In the genomic region with DNA sequence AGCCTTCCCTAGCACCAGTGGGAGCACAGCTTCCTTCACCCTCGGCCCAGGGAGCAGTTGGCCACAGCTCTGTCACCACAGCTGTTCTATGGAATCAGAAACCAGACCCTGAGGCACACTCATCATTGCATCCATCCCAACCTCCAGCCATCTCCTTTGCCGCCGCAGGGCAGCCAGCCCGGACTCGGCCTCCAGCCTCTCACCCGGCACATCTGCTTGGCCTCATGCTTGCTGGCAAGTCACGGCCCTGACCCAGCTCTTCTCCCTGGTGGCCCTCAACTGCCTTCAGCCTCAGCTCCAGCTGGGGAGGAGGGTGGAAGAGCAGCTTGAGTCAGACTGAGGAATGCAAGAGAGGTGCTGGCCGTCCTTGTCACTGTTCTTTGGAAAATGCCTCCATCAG, we compare ENCODE assay signal across 16 cellular contexts. TPM values are rescaled to one million over a fixed set of nuclear protein-coding genes. Genes with fewer than 3 reads are reported as not detected.
DNase-seq lines count a peak whose midpoint lies in the region; ATAC-seq and TF ChIP-seq lines count a peak whose summit lies in the region.
"Had no signal": no experiment of that assay in that cellular context is flagged by ENCODE, and none has a peak within 500 bp of the region (broad histone marks: within the 10 kb centered on the region; RNA-seq: fewer than 3 reads in every experiment).

No MANE protein-coding gene starts in this region.

- H2BK5ac ChIP-seq in IMR-90 (ENCODE audit: low read depth, low read length, poor library complexity, severe bottlenecking): peak overlapping the region; percentile 1

- H4K5ac ChIP-seq in IMR-90 (ENCODE audit: low read depth, low read length): no peak overlapping the region

- no peak for TF ChIP-seq RAD21 in IMR-90 (IDR thresholded peaks at IDR 0.05; ENCODE audit: low read length)

- no peak overlapping the region for H3K56ac ChIP-seq in IMR-90 (ENCODE audit: extremely low read depth, insufficient read depth, low read length)

- no peak overlapping the region for H2BK120ac ChIP-seq in IMR-90 (ENCODE audit: low read depth, low read length)

- H3K9me1 ChIP-seq in IMR-90 (ENCODE audit: insufficient read depth, low read length): peaks cover 5% of the 10 kb centered on the region; the same call in 1 of the 2 replicates

- intact Hi-C loops in IMR-90 (cut with micrococcal nuclease) (no loop called here), PC-3 (cut with micrococcal nuclease) (no loop called here)

- H3K79me2 ChIP-seq in fibroblast of lung (ENCODE audit: control insufficient read depth, insufficient read depth, low read length) (no peaks in the 10 kb centered on the region), PC-3 (ENCODE audit: low read length) (no peaks in the 10 kb centered on the region)

- no peak overlapping the region for H3K4me3 Mint-ChIP-seq in stimulated activated naive B cell treated with anti-CD40 and anti-IgM and Interleukin-4, amounts not matched to agents 10 μg/mL and 1 μg/mL and 100 μg/mL, for 72 hours
- H3K4me3 Mint-ChIP-seq: effector memory CD8-positive, alpha-beta T cell had no signal

- H3K9ac ChIP-seq in IMR-90 (ENCODE audit: low read depth, low read length): no peak overlapping the region
- H3K9ac ChIP-seq in fibroblast of lung (ENCODE audit: insufficient read depth, low read length): no peak overlapping the region
- no peak overlapping the region for H3K9ac ChIP-seq in PC-3 (ENCODE audit: low read length)

- H3K36me3 Mint-ChIP-seq in stimulated activated naive B cell treated with anti-CD40 and anti-IgM and Interleukin-4, amounts not matched to agents 10 μg/mL and 1 μg/mL and 100 μg/mL, for 72 hours: no peaks in the 10 kb centered on the region
- H3K36me3 Mint-ChIP-seq: brain had no signal

- WGBS in IMR-90 (ENCODE audit: extremely low coverage in 2 of 2, insufficient read length in 1 of 2), 2 experiments: 21% methylated on average over 2 of the region's 8 CpGs; no CpG with 5 or more reads in 1 of the 2 experiments

- no peak overlapping the region for H2AK5ac ChIP-seq in IMR-90 (ENCODE audit: low read depth, low read length)

- no peaks in the 10 kb centered on the region for H3K9me3 ChIP-seq in IMR-90 (ENCODE audit: control insufficient read depth, insufficient read depth, low read length)
- H3K9me3 ChIP-seq in fibroblast of lung (ENCODE audit: control insufficient read depth, insufficient read depth, low read depth, low read length): no peaks in the 10 kb centered on the region
- no peaks in the 10 kb centered on the region for H3K9me3 ChIP-seq in PC-3 (ENCODE audit: low read length)
- H3K9me3 ChIP-seq: thoracic aorta had no signal

- in situ Hi-C loops in IMR-90 (cut with MboI; ENCODE audit: low sequenced_read_pairs): loop anchor here (25.0 kb wide), 1 partner anchor 580 kb away; a partner anchor contains a TSS

- dilution Hi-C loops in IMR-90 (cut with HindIII; ENCODE audit: low sequenced_read_pairs, unreplicated experiment): no loop called here

- H3K4me1 Mint-ChIP-seq in stimulated activated naive B cell treated with anti-CD40 and anti-IgM and Interleukin-4, amounts not matched to agents 10 μg/mL and 1 μg/mL and 100 μg/mL, for 72 hours: peaks cover 4 to 23% of the 10 kb centered on the region in 2 donors

- H3K27me3 ChIP-seq in IMR-90 (ENCODE audit: control insufficient read depth, insufficient read depth, low read length): peaks cover 16% of the 10 kb centered on the region
- peaks cover 6% of the 10 kb centered on the region for H3K27me3 ChIP-seq in fibroblast of lung (ENCODE audit: control insufficient read depth, insufficient read depth, low read length)
- H3K27me3 ChIP-seq in PC-3 (ENCODE audit: low read length): no peaks in the 10 kb centered on the region

- no peak overlapping the region for H4K8ac ChIP-seq in IMR-90 (ENCODE audit: low read depth in 2 of 2, low read length in 2 of 2)

- H2AFZ ChIP-seq in IMR-90 (replicated peaks; ENCODE audit: low read length, poor library complexity): peak overlapping the region; percentile 82
- H2AFZ ChIP-seq in fibroblast of lung (ENCODE audit: low read length): no peak overlapping the region
- no peak overlapping the region for H2AFZ ChIP-seq in PC-3 (ENCODE audit: low read length)

- H2BK15ac ChIP-seq in IMR-90 (ENCODE audit: low read depth, low read length): no peak overlapping the region

- no peaks in the 10 kb centered on the region for H3K79me1 ChIP-seq in IMR-90 (ENCODE audit: low read depth in 1 of 2, low read length in 2 of 2)

- no peak overlapping the region for H3K4me3 ChIP-seq in IMR-90 (ENCODE audit: insufficient read depth, low read depth, low read length)
- H3K4me3 ChIP-seq in fibroblast of lung (replicated peaks in 1 of 4; ENCODE audit: control extremely low read depth in 1 of 4, insufficient read depth in 1 of 4, low read depth in 3 of 4, low read length in 4 of 4): no peak overlapping the region
- no peak overlapping the region for H3K4me3 ChIP-seq in PC-3 (ENCODE audit: low read length)
- H3K4me3 ChIP-seq: lung, thoracic aorta had no signal

- H3K9me2 ChIP-seq in PC-3 (replicated peaks; ENCODE audit: low read length): no peaks in the 10 kb centered on the region

- BruUV-seq in IMR-90 (replicated peaks; lab: Mats Ljungman, UMichigan): no TSS peak
- BruUV-seq in PC-3 (replicated peaks; lab: Mats Ljungman, UMichigan): no TSS peak

- H3K4me2 ChIP-seq in IMR-90 (ENCODE audit: low read depth, low read length): no peak overlapping the region
- H3K4me2 ChIP-seq in fibroblast of lung (ENCODE audit: extremely low read depth, insufficient read depth, low read length): no peak overlapping the region
- H3K4me2 ChIP-seq in PC-3 (ENCODE audit: low read length): no peak overlapping the region

- no peak overlapping the region for H2BK20ac ChIP-seq in IMR-90 (ENCODE audit: low read depth, low read length)

- no peak overlapping the region for H3K18ac ChIP-seq in IMR-90 (ENCODE audit: low read depth, low read length)

- TF ChIP-seq CTCF in IMR-90 (conservative IDR thresholded peaks at IDR 0.05; ENCODE audit: low read depth, low read length) (no peak), fibroblast of lung (conservative IDR thresholded peaks at IDR 0.05 in 1 of 2, IDR thresholded peaks at IDR 0.05 in 1 of 2; ENCODE audit: low read depth in 1 of 2, low read length in 2 of 2) (no peak), PC-3 (conservative IDR thresholded peaks at IDR 0.05; ENCODE audit: low read depth, low read length) (no peak)

- H3K4ac ChIP-seq in IMR-90 (ENCODE audit: low read depth, low read length): no peak overlapping the region; the same call in 1 of the 2 replicates

- H3F3A ChIP-seq in PC-3 (ENCODE audit: low read length, unreplicated experiment): no peaks in the 10 kb centered on the region

- H3K36me3 ChIP-seq in IMR-90 (ENCODE audit: control insufficient read depth, insufficient read depth, low read length): no peaks in the 10 kb centered on the region
- no peaks in the 10 kb centered on the region for H3K36me3 ChIP-seq in fibroblast of lung (ENCODE audit: control insufficient read depth, insufficient read depth, low read length)
- no peaks in the 10 kb centered on the region for H3K36me3 ChIP-seq in PC-3 (ENCODE audit: low read depth, low read length)
- H3K36me3 ChIP-seq: thoracic aorta had no signal

- H3K27me3 Mint-ChIP-seq in stimulated activated naive B cell treated with anti-CD40 and anti-IgM and Interleukin-4, amounts not matched to agents 10 μg/mL and 1 μg/mL and 100 μg/mL, for 72 hours: peaks cover 35 to 47% of the 10 kb centered on the region in 2 donors

- H3K23ac ChIP-seq in IMR-90 (ENCODE audit: low read depth, low read length): no peak overlapping the region

- peaks cover 22% of the 10 kb centered on the region for H3K4me1 ChIP-seq in IMR-90 (ENCODE audit: control insufficient read depth, insufficient read depth, low read length)
- peaks cover 18% of the 10 kb centered on the region for H3K4me1 ChIP-seq in fibroblast of lung (ENCODE audit: control insufficient read depth, extremely low read depth, insufficient read depth, low read length)
- H3K4me1 ChIP-seq in PC-3 (ENCODE audit: insufficient read depth, low read length): peaks cover 11% of the 10 kb centered on the region; the same call in 1 of the 2 replicates

- no peak for TF ChIP-seq POLR2A in IMR-90 (IDR thresholded peaks at IDR 0.05; ENCODE audit: low read depth, low read length)

- H3K27ac ChIP-seq in IMR-90 (ENCODE audit: insufficient read depth, low read length) (no peak overlapping the region), fibroblast of lung (ENCODE audit: insufficient read depth, low read length) (no peak overlapping the region), PC-3 (ENCODE audit: low read length) (no peak overlapping the region)
- H3K27ac ChIP-seq: thoracic aorta had no signal

- DNase-seq in AG08395 (ENCODE audit: low spot score) (peak; percentile 80), IMR-90 (peak; percentile 53), fibroblast of lung (ENCODE audit: low read depth in 2 of 2) (peak; percentile 27 to 30), mesenteric fat pad (ENCODE audit: low spot score) (peak; percentile 89), DMS53 treated with DMSO at 0.1 percent for 48 hours (lab: John Stamatoyannopoulos, UW; ENCODE audit: unreplicated experiment) (no peak), PC-3 (no peak)
- DNase-seq in stimulated activated naive B cell treated with anti-CD40 and anti-IgM and Interleukin-4, amounts not matched to agents 10 μg/mL and 1 μg/mL and 100 μg/mL, for 72 hours: no peak
- DNase-seq: ACHN; activated naive CD4-positive, alpha-beta T cell; effector memory CD8-positive, alpha-beta T cell; NCI-H1048; NCI-H2171 treated with DMSO at 0.1 percent for 48 hours had no signal

- POLR2A ChIA-PET in IMR-90 (lab: Charles Lee; ENCODE audit: unreplicated experiment) (no interaction called here), PC-3 (lab: Charles Lee; ENCODE audit: unreplicated experiment) (no interaction called here)

- H2AK9ac ChIP-seq in IMR-90 (replicated peaks; ENCODE audit: low read depth, low read length, poor library complexity): peak overlapping the region; percentile 88

- H3K27ac Mint-ChIP-seq in stimulated activated naive B cell treated with anti-CD40 and anti-IgM and Interleukin-4, amounts not matched to agents 10 μg/mL and 1 μg/mL and 100 μg/mL, for 72 hours: no peak overlapping the region
- H3K27ac Mint-ChIP-seq: effector memory CD8-positive, alpha-beta T cell had no signal

- CTCF ChIA-PET in IMR-90 (lab: Yijun Ruan, JAX): interaction anchor here (1.2 to 6.2 kb wide), 4 partner anchors 8 to 113 kb away, joined by 3 to 104 read pairs (median 10); no protein-coding TSS in a partner anchor
- CTCF ChIA-PET in PC-3 (lab: Charles Lee): no interaction called here

- H4K20me1 ChIP-seq in IMR-90 (ENCODE audit: insufficient read depth, low read length) (no peaks in the 10 kb centered on the region), fibroblast of lung (ENCODE audit: control insufficient read depth, extremely low read depth, insufficient read depth, low read length) (no peaks in the 10 kb centered on the region), PC-3 (ENCODE audit: low read length) (no peaks in the 10 kb centered on the region)

- no peak overlapping the region; the same call in 1 of the 2 replicates for H4K91ac ChIP-seq in IMR-90 (ENCODE audit: insufficient read depth, low read depth, low read length)

- no peaks in the 10 kb centered on the region for H3K9me3 Mint-ChIP-seq in stimulated activated naive B cell treated with anti-CD40 and anti-IgM and Interleukin-4, amounts not matched to agents 10 μg/mL and 1 μg/mL and 100 μg/mL, for 72 hours
- H3K9me3 Mint-ChIP-seq: effector memory CD8-positive, alpha-beta T cell had no signal

- 0 out of 2 replicates have a peak overlapping the region, but pooled peaks have one; percentile 12 for H3K14ac ChIP-seq in IMR-90 (replicated peaks; ENCODE audit: low read depth, low read length)

- ATAC-seq in IMR-90 (ENCODE audit: low read depth) (peak; percentile 55), GM21576 (IDR thresholded peaks at IDR 0.05; ENCODE audit: unreplicated experiment) (no peak), PC-3 (no peak)
- ATAC-seq in stimulated activated naive B cell treated with anti-CD40 and anti-IgM and Interleukin-4, amounts not matched to agents 10 μg/mL and 1 μg/mL and 100 μg/mL, for 72 hours (replicated peaks): no peak
- ATAC-seq: effector memory CD8-positive, alpha-beta T cell had no signal

RNA-seq across cellular contexts. Expression of a gene that starts 59.8 kb away (rescaled TPM):
- total RNA-seq in IMR-90 (2012; rRNA removed) (85.0 and 109 TPM in 2 replicates), fibroblast of lung (61.4 and 81.9 TPM in 2 replicates), mesenteric fat pad (85.3 TPM), PC-3 (2014; rRNA removed) (28.9 and 29.6 TPM in 2 replicates)
- polyA plus RNA-seq in IMR-90 (2012; rRNA removed) (17.3 and 20.7 TPM in 2 replicates), fibroblast of lung (59.4 and 78.9 TPM in 2 replicates)
- 4.4 and 7.3 TPM in 2 replicates for polyA plus RNA-seq in IMR-90 (2012; cell fraction: cytosol; rRNA removed)
- polyA plus RNA-seq in IMR-90 (2012; cell fraction: nucleus; rRNA removed; ENCODE audit: low replicate concordance): 2.2 and 10.1 TPM in 2 replicates
- polyA plus RNA-seq in fibroblast of lung (2012): 23.7 and 29.9 TPM in 2 replicates
- polyA minus RNA-seq in fibroblast of lung (ENCODE audit: low replicate concordance): 41.1 and 78.2 TPM in 2 replicates

Comparison
In these comparisons a context has a peak if more than half of its experiments do, and no peak if none do; other contexts are left out.
1. DNase-seq: peak in AG08395 (single experiment), IMR-90 (single experiment), fibroblast of lung (2 of 2) and mesenteric fat pad (single experiment); none in DMS53 treated with DMSO at 0.1 percent for 48 hours (single experiment), stimulated activated naive B cell treated with anti-CD40 and anti-IgM and Interleukin-4, amounts not matched to agents 10 μg/mL and 1 μg/mL and 100 μg/mL, for 72 hours (single experiment) and PC-3 (single experiment).